ENCODE assay signal across 8 cellular contexts in genomic region chr20:43925215-43925614, GRCh38.
DNase-seq lines count a peak whose midpoint lies in the region; ATAC-seq lines count a peak whose summit lies in the region.

No MANE protein-coding gene starts in this region.

- H3K4me1 Mint-ChIP-seq in central memory CD8-positive, alpha-beta T cell: peaks cover 39% of the 10 kb centered on the region

- peak; percentile 50 for ATAC-seq in GM19463 (IDR thresholded peaks at IDR 0.05; ENCODE audit: unreplicated experiment)
- peak; percentile 75 for ATAC-seq in central memory CD8-positive, alpha-beta T cell (replicated peaks; ENCODE audit: extremely low read depth, poor library complexity, severe bottlenecking)
- ATAC-seq in HG03457 (IDR thresholded peaks at IDR 0.05; ENCODE audit: unreplicated experiment): no peak
- ATAC-seq in GM21423 (IDR thresholded peaks at IDR 0.05; ENCODE audit: unreplicated experiment): no peak

- peak; percentile 85 for DNase-seq in T1000 (lab: John Stamatoyannopoulos, UW)
- no peak for DNase-seq in central memory CD8-positive, alpha-beta T cell (ENCODE audit: low spot score in 2 of 2)
- DNase-seq in stimulated activated CD8-positive, alpha-beta memory T cell treated with anti-CD3 and anti-CD28 coated beads, Interleukin-4, amount 100 ng/mL, for 48 hours: peak; percentile 79
- DNase-seq in pons (ENCODE audit: low spot score): no peak
- DNase-seq in RKO (ENCODE audit: low spot score): no peak

- H3K4me3 Mint-ChIP-seq in central memory CD8-positive, alpha-beta T cell: peak overlapping the region; percentile 44

- H3K36me3 Mint-ChIP-seq in central memory CD8-positive, alpha-beta T cell (ENCODE audit: insufficient read depth): no peaks in the 10 kb centered on the region

- peaks cover 56% of the 10 kb centered on the region for H3K27me3 Mint-ChIP-seq in central memory CD8-positive, alpha-beta T cell

- H3K9me3 Mint-ChIP-seq in central memory CD8-positive, alpha-beta T cell: no peaks in the 10 kb centered on the region

- no peak overlapping the region for H3K27ac Mint-ChIP-seq in central memory CD8-positive, alpha-beta T cell (ENCODE audit: low read depth)

Comparison
In these comparisons a context has a peak if more than half of its experiments do, and no peak if none do; other contexts are left out.
1. ATAC-seq: peak in GM19463 (single experiment) and central memory CD8-positive, alpha-beta T cell (single experiment); none in HG03457 (single experiment) and GM21423 (single experiment).
2. DNase-seq: peak in T1000 (single experiment) and stimulated activated CD8-positive, alpha-beta memory T cell treated with anti-CD3 and anti-CD28 coated beads, Interleukin-4, amount 100 ng/mL, for 48 hours (single experiment); none in central memory CD8-positive, alpha-beta T cell (0 of 2), pons (single experiment) and RKO (single experiment).